Comparison of ENCODE assay signal across 28 cellular contexts in the genomic region with DNA sequence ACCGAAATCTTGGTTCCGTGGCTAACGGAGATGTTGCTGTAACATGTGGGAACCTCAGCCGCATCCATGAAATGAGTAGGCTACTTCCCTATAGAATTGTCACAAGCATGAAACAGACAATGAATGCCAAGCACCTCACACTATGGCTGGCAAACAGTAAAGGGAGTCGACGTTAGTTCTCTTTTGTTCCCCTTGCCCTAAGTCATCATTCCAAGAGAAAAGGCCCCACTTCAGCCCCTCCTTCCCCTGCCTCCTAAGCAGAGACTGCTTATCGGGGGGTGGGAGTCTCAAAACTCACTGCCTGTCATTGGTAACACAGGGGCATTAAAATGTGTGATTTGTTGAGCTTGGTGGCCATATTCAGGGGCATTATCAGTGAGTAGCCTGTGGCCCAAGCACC.
"Had no signal": no experiment of that assay in that cellular context is flagged by ENCODE, and none has a peak within 500 bp of the region (broad histone marks: within the 10 kb centered on the region; RNA-seq: fewer than 3 reads in every experiment).

No MANE protein-coding gene starts in this region.

- H3K27me3 ChIP-seq: breast epithelium, gastrocnemius medialis, tibial artery, upper lobe of right lung had no signal

- H3K9me3 ChIP-seq: breast epithelium, gastrocnemius medialis, tibial artery, upper lobe of right lung had no signal

- H3K27me3 Mint-ChIP-seq: activated CD4-positive, alpha-beta memory T cell treated with anti-CD3 and anti-CD28 coated beads, Interleukin-2, amount 10 ng/mL, durations not matched to agents 7 days and 5 days; activated CD4-positive, alpha-beta T cell treated with anti-CD3 and anti-CD28 coated beads, Interleukin-2, amount 10 ng/mL, durations not matched to agents 7 days and 5 days; activated T-cell treated with anti-CD3 and anti-CD28 coated beads, Interleukin-2, amount 50 U/mL, for 24 hours; activated T-helper 17 cell treated with anti-CD3 and anti-CD28 coated beads, Interleukin-2, amount 50 U/mL, for 72 hours; memory B cell; naive thymus-derived CD4-positive, alpha-beta T cell; stimulated activated naive CD8-positive, alpha-beta T cell treated with anti-CD3 and anti-CD28 coated beads, Interleukin-15, Interleukin-2, amounts not matched to agents 100 ng/mL and 50 ng/mL, for 24 hours had no signal

- H3K4me3 ChIP-seq: breast epithelium, gastrocnemius medialis, skin epidermis, tibial artery, upper lobe of right lung had no signal

- H3K27ac Mint-ChIP-seq: activated CD4-positive, alpha-beta memory T cell treated with anti-CD3 and anti-CD28 coated beads, Interleukin-2, amount 10 ng/mL, durations not matched to agents 7 days and 5 days; activated CD4-positive, alpha-beta T cell treated with anti-CD3 and anti-CD28 coated beads, Interleukin-2, amount 10 ng/mL, durations not matched to agents 7 days and 5 days; activated T-cell treated with anti-CD3 and anti-CD28 coated beads, Interleukin-2, amount 50 U/mL, for 24 hours; activated T-helper 17 cell treated with anti-CD3 and anti-CD28 coated beads, Interleukin-2, amount 50 U/mL, for 72 hours; memory B cell; naive thymus-derived CD4-positive, alpha-beta T cell; stimulated activated effector memory CD8-positive, alpha-beta T cell treated with anti-CD3 and anti-CD28 coated beads, Interleukin-12 subunit alpha, Interleukin-12 subunit beta, amount 100 ng/mL, for 72 hours; stimulated activated naive CD8-positive, alpha-beta T cell treated with anti-CD3 and anti-CD28 coated beads, Interleukin-15, Interleukin-2, amounts not matched to agents 100 ng/mL and 50 ng/mL, for 24 hours; T-helper 1 cell treated with Interleukin-12 subunit alpha and Interleukin-12 subunit beta and Interleukin-4 antibody, amounts not matched to agents 30 μg/mL and 1 μg/mL, for 36 hours had no signal

- H3K4me3 Mint-ChIP-seq: activated CD4-positive, alpha-beta memory T cell treated with anti-CD3 and anti-CD28 coated beads, Interleukin-2, amount 10 ng/mL, durations not matched to agents 7 days and 5 days; activated CD4-positive, alpha-beta T cell treated with anti-CD3 and anti-CD28 coated beads, Interleukin-2, amount 10 ng/mL, durations not matched to agents 7 days and 5 days; activated T-cell treated with anti-CD3 and anti-CD28 coated beads, Interleukin-2, amount 50 U/mL, for 24 hours; activated T-helper 17 cell treated with anti-CD3 and anti-CD28 coated beads, Interleukin-2, amount 50 U/mL, for 72 hours; memory B cell; naive thymus-derived CD4-positive, alpha-beta T cell; stimulated activated effector memory CD8-positive, alpha-beta T cell treated with anti-CD3 and anti-CD28 coated beads, Interleukin-12 subunit alpha, Interleukin-12 subunit beta, amount 100 ng/mL, for 72 hours; stimulated activated naive CD8-positive, alpha-beta T cell treated with anti-CD3 and anti-CD28 coated beads, Interleukin-15, Interleukin-2, amounts not matched to agents 100 ng/mL and 50 ng/mL, for 24 hours; T-helper 1 cell treated with Interleukin-12 subunit alpha and Interleukin-12 subunit beta and Interleukin-4 antibody, amounts not matched to agents 30 μg/mL and 1 μg/mL, for 36 hours had no signal

- H3K36me3 ChIP-seq: breast epithelium, gastrocnemius medialis, tibial artery, upper lobe of right lung had no signal

- H3K9me3 Mint-ChIP-seq: activated CD4-positive, alpha-beta memory T cell treated with anti-CD3 and anti-CD28 coated beads, Interleukin-2, amount 10 ng/mL, durations not matched to agents 7 days and 5 days; activated CD4-positive, alpha-beta T cell treated with anti-CD3 and anti-CD28 coated beads, Interleukin-2, amount 10 ng/mL, durations not matched to agents 7 days and 5 days; activated T-cell treated with anti-CD3 and anti-CD28 coated beads, Interleukin-2, amount 50 U/mL, for 24 hours; activated T-helper 17 cell treated with anti-CD3 and anti-CD28 coated beads, Interleukin-2, amount 50 U/mL, for 72 hours; memory B cell; naive thymus-derived CD4-positive, alpha-beta T cell; stimulated activated effector memory CD8-positive, alpha-beta T cell treated with anti-CD3 and anti-CD28 coated beads, Interleukin-12 subunit alpha, Interleukin-12 subunit beta, amount 100 ng/mL, for 72 hours; stimulated activated naive CD8-positive, alpha-beta T cell treated with anti-CD3 and anti-CD28 coated beads, Interleukin-15, Interleukin-2, amounts not matched to agents 100 ng/mL and 50 ng/mL, for 24 hours; T-helper 1 cell treated with Interleukin-12 subunit alpha and Interleukin-12 subunit beta and Interleukin-4 antibody, amounts not matched to agents 30 μg/mL and 1 μg/mL, for 36 hours had no signal

- ATAC-seq: activated T-helper 17 cell treated with anti-CD3 and anti-CD28 coated beads, Interleukin-2, amount 50 U/mL, for 72 hours; gastrocnemius medialis; left cardiac atrium; naive thymus-derived CD4-positive, alpha-beta T cell; sciatic nerve; stimulated activated effector memory CD8-positive, alpha-beta T cell treated with anti-CD3 and anti-CD28 coated beads, Interleukin-12 subunit alpha, Interleukin-12 subunit beta, amount 100 ng/mL, for 72 hours; upper lobe of right lung had no signal

- H3K27ac ChIP-seq: gastrocnemius medialis, skin epidermis, upper lobe of right lung had no signal

- H3K4me1 Mint-ChIP-seq: activated CD4-positive, alpha-beta memory T cell treated with anti-CD3 and anti-CD28 coated beads, Interleukin-2, amount 10 ng/mL, durations not matched to agents 7 days and 5 days; activated CD4-positive, alpha-beta T cell treated with anti-CD3 and anti-CD28 coated beads, Interleukin-2, amount 10 ng/mL, durations not matched to agents 7 days and 5 days; activated T-helper 17 cell treated with anti-CD3 and anti-CD28 coated beads, Interleukin-2, amount 50 U/mL, for 72 hours; stimulated activated effector memory CD8-positive, alpha-beta T cell treated with anti-CD3 and anti-CD28 coated beads, Interleukin-12 subunit alpha, Interleukin-12 subunit beta, amount 100 ng/mL, for 72 hours had no signal

- DNase-seq: activated CD4-positive, alpha-beta memory T cell treated with anti-CD3 and anti-CD28 coated beads, Interleukin-2, amount 10 ng/mL, durations not matched to agents 7 days and 5 days; activated CD4-positive, alpha-beta T cell treated with anti-CD3 and anti-CD28 coated beads for 1 hour; activated CD4-positive, alpha-beta T cell treated with anti-CD3 and anti-CD28 coated beads, Interleukin-2, amount 10 ng/mL, durations not matched to agents 7 days and 5 days; activated CD8-positive, alpha-beta memory T cell treated with anti-CD3 and anti-CD28 coated beads, Interleukin-2, amount 50 U/mL, for 48 hours; activated gamma-delta T cell treated with Interleukin-2 at 50 U/mL for 16 hours; activated naive CD4-positive, alpha-beta T cell treated with anti-CD3 and anti-CD28 coated beads, Interleukin-2, amount 50 U/mL, for 16 hours; activated T-cell treated with anti-CD3 and anti-CD28 coated beads, Interleukin-2, amount 50 U/mL, for 24 hours; effector CD8-positive, alpha-beta T cell; gastrocnemius medialis; glutamatergic neuron; hippocampal formation; left cardiac atrium; midbrain; naive thymus-derived CD4-positive, alpha-beta T cell; stimulated activated CD4-positive, alpha-beta T cell treated with anti-CD3 and anti-CD28 coated beads, Interleukin-12 subunit alpha, Interleukin-12 subunit beta, amount 100 ng/mL, for 4 hours; stimulated activated CD4-positive, alpha-beta T cell treated with anti-CD3 and anti-CD28 coated beads, Interleukin-4, amount 100 ng/mL, for 24 hours; SW 1271; T1000; tibial artery; upper lobe of right lung had no signal
